11 cellular contexts compared by ENCODE assay signal in genomic region chr15:90160781-90161727, GRCh38. TPM values are rescaled to one million over a fixed set of nuclear protein-coding genes. Genes with fewer than 3 reads are reported as not detected.
DNase-seq lines count a peak whose midpoint lies in the region; ATAC-seq and TF ChIP-seq lines count a peak whose summit lies in the region.
"Had no signal": no experiment of that assay in that cellular context is flagged by ENCODE, and none has a peak within 500 bp of the region (broad histone marks: within the 10 kb centered on the region; RNA-seq: fewer than 3 reads in every experiment).

No MANE protein-coding gene starts in this region.

- peaks cover 24% of the 10 kb centered on the region for H3K4me1 Mint-ChIP-seq in activated CD4-positive, alpha-beta T cell treated with anti-CD3 and anti-CD28 coated beads for 36 hours

- peaks cover 6% of the 10 kb centered on the region for H3K27me3 Mint-ChIP-seq in activated CD4-positive, alpha-beta T cell treated with anti-CD3 and anti-CD28 coated beads for 36 hours

- peak overlapping the region; percentile 58 for H3K4me2 ChIP-seq in PC-9

- DNase-seq in NCI-H1105 treated with DMSO at 0.1 percent for 48 hours (lab: John Stamatoyannopoulos, UW) (peak; percentile 73), PC-9 (peak; percentile 89 to 96), kidney tubule cell (ENCODE audit: low spot score) (peak; percentile 70), ureter (ENCODE audit: low spot score) (peak; percentile 73), HuH-7 (ENCODE audit: low spot score) (no peak)
- no peak for DNase-seq in activated naive CD4-positive, alpha-beta T cell treated with Interleukin-2 at 50 U/mL for 16 hours
- DNase-seq in activated CD4-positive, alpha-beta T cell treated with anti-CD3 and anti-CD28 coated beads for 36 hours, result no peak
- DNase-seq: activated T-cell treated with anti-CD3 and anti-CD28 coated beads, Interleukin-2, amount 50 U/mL, for 4 hours; cerebellar nuclear complex; hippocampal formation; T-helper 1 cell had no signal

- no peak for ATAC-seq in activated CD4-positive, alpha-beta T cell treated with anti-CD3 and anti-CD28 coated beads for 36 hours
- ATAC-seq: activated T-cell treated with anti-CD3 and anti-CD28 coated beads, Interleukin-2, amount 50 U/mL, for 4 hours had no signal

- H4K20me1 ChIP-seq in PC-9 (ENCODE audit: insufficient read depth), result no peaks in the 10 kb centered on the region

- H3K4me3 Mint-ChIP-seq in activated CD4-positive, alpha-beta T cell treated with anti-CD3 and anti-CD28 coated beads for 36 hours, result no peak overlapping the region
- H3K4me3 Mint-ChIP-seq: activated T-cell treated with anti-CD3 and anti-CD28 coated beads, Interleukin-2, amount 50 U/mL, for 4 hours had no signal

- CTCF ChIA-PET in PC-9 (lab: Charles Lee), result interaction anchor here (0.7 to 1.6 kb wide), 2 partner anchors 51 to 61 kb away, joined by 3 to 5 read pairs; no protein-coding TSS in a partner anchor
- CTCF ChIA-PET in activated CD4-positive, alpha-beta T cell treated with anti-CD3 and anti-CD28 coated beads for 36 hours (lab: Charles Lee), result interaction anchor here (0.6 to 1.6 kb wide), 3 partner anchors 70 to 123 kb away, joined by 3 read pairs; no protein-coding TSS in a partner anchor

- H2AFZ ChIP-seq in PC-9, result no peak overlapping the region

- peak overlapping the region; percentile 4; the same call in 1 of the 2 replicates for H3K4me3 ChIP-seq in PC-9

- no peaks in the 10 kb centered on the region for H3K36me3 Mint-ChIP-seq in activated CD4-positive, alpha-beta T cell treated with anti-CD3 and anti-CD28 coated beads for 36 hours (ENCODE audit: low read depth)

- intact Hi-C loops in PC-9 (cut with micrococcal nuclease; ENCODE audit: unreplicated experiment), result loop anchor here (1.0 kb wide), 2 partner anchors 23 to 52 kb away; no protein-coding TSS in a partner anchor
- intact Hi-C loops in activated CD4-positive, alpha-beta T cell treated with anti-CD3 and anti-CD28 coated beads for 36 hours (cut with DNase I, micrococcal nuclease), result no loop called here

- peaks cover 61% of the 10 kb centered on the region for H3F3A ChIP-seq in PC-9 (ENCODE audit: insufficient read depth, low read depth)

- no TSS peak for BruUV-seq in PC-9 (replicated peaks; lab: Mats Ljungman, UMichigan)

- no peaks in the 10 kb centered on the region for H3K27me3 ChIP-seq in PC-9 (ENCODE audit: insufficient read depth, low read depth)

- TF ChIP-seq CTCF in PC-9 (conservative IDR thresholded peaks at IDR 0.05), result no peak

- peak overlapping the region; percentile 89 for H3K27ac ChIP-seq in PC-9

- H3K36me3 ChIP-seq in PC-9 (ENCODE audit: low read depth), result no peaks in the 10 kb centered on the region

- H3K9me2 ChIP-seq in PC-9 (ENCODE audit: insufficient read depth), result no peaks in the 10 kb centered on the region

- no peak overlapping the region for H3K27ac Mint-ChIP-seq in activated CD4-positive, alpha-beta T cell treated with anti-CD3 and anti-CD28 coated beads for 36 hours

- H3K79me2 ChIP-seq in PC-9 (ENCODE audit: low read depth), result no peaks in the 10 kb centered on the region; the same call in 1 of the 2 replicates

- POLR2A ChIA-PET in PC-9 (lab: Charles Lee; ENCODE audit: unreplicated experiment), result interaction anchor here (0.7 to 0.9 kb wide), 2 partner anchors 25 to 40 kb away, joined by 3 to 11 read pairs; partner anchors contain the start of gene SEMA4B
- POLR2A ChIA-PET in activated CD4-positive, alpha-beta T cell treated with anti-CD3 and anti-CD28 coated beads for 36 hours (lab: Charles Lee), result no interaction called here

- H3K9me3 Mint-ChIP-seq in activated CD4-positive, alpha-beta T cell treated with anti-CD3 and anti-CD28 coated beads for 36 hours (ENCODE audit: low read depth), result no peaks in the 10 kb centered on the region
- H3K9me3 Mint-ChIP-seq: activated T-cell treated with anti-CD3 and anti-CD28 coated beads, Interleukin-2, amount 50 U/mL, for 4 hours had no signal

- H3K4me1 ChIP-seq in PC-9 (replicated peaks; ENCODE audit: insufficient read depth), result peaks cover 80% of the 10 kb centered on the region

- no peaks in the 10 kb centered on the region for H3K9me3 ChIP-seq in PC-9 (ENCODE audit: insufficient read depth, low read depth)

RNA-seq across cellular contexts. Expression of gene SEMA4B, which starts 40.1 kb away (rescaled TPM):
- total RNA-seq in PC-9 (2021), result 63.6 and 70.7 TPM in 2 replicates
- total RNA-seq in ureter, result 183 TPM
- 10 to 100 TPM; 12.5 to 15.8 TPM for total RNA-seq in activated CD4-positive, alpha-beta T cell treated with anti-CD3 and anti-CD28 coated beads for 36 hours

RNA-seq across cellular contexts. Expression of gene IDH2, which starts 58.8 kb away (rescaled TPM):
- total RNA-seq in PC-9 (2021) (87.9 and 96.7 TPM in 2 replicates), ureter (65.2 TPM)
- total RNA-seq in activated CD4-positive, alpha-beta T cell treated with anti-CD3 and anti-CD28 coated beads for 36 hours, result 100 to 1,000 TPM; 176 to 182 TPM

Comparison
In these comparisons a context has a peak if more than half of its experiments do, and no peak if none do; other contexts are left out.
1. DNase-seq: peak in NCI-H1105 treated with DMSO at 0.1 percent for 48 hours (single experiment), PC-9 (2 of 2), kidney tubule cell (single experiment) and ureter (single experiment); none in activated naive CD4-positive, alpha-beta T cell treated with Interleukin-2 at 50 U/mL for 16 hours (single experiment), HuH-7 (single experiment) and activated CD4-positive, alpha-beta T cell treated with anti-CD3 and anti-CD28 coated beads for 36 hours (single experiment).